Comparison of ENCODE assay signal across 20 cellular contexts in the genomic region with DNA sequence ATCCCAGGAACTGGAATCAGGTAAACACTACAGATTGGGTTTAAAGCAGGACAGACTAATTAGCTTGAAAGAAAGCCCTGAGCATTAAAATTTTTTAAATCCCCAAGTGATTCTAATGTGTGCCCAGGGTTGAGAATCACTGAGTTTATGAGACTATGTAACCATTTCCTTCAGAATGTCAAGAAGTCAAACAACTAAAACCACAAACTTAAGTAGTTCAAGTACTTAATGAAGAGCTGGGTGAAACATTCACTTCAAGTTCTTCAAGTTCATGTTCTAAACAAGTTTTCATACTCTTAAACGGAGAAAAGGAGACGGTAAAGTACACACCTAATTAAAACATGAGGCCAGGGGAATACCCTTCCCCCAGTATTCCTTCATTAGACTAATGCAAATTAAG. TPM values are rescaled to one million over a fixed set of nuclear protein-coding genes. Genes with fewer than 3 reads are reported as not detected.
"Had no signal": no experiment of that assay in that cellular context is flagged by ENCODE, and none has a peak within 500 bp of the region (broad histone marks: within the 10 kb centered on the region; RNA-seq: fewer than 3 reads in every experiment).

No MANE protein-coding gene starts in this region.

- DNase-seq: activated gamma-delta T cell treated with Interleukin-2 at 50 U/mL for 16 hours; activated naive CD8-positive, alpha-beta T cell treated with anti-CD3 and anti-CD28 coated beads for 36 hours; activated T-cell treated with anti-CD3 and anti-CD28 coated beads, Interleukin-2, amount 50 U/mL, for 4 hours; aorta; colonic mucosa; effector CD4-positive, alpha-beta T cell; gastrocnemius medialis; heart right ventricle; islet precursor cell; left ventricle myocardium superior; midbrain; naive B cell; nucleus accumbens; right lobe of liver; spleen; stimulated activated CD4-positive, alpha-beta T cell treated with anti-CD3 and anti-CD28 coated beads, Interleukin-1b, Interleukin-23, amount 100 ng/mL, for 48 hours; stimulated activated naive B cell treated with anti-CD40 and anti-IgM and Interleukin-4, amounts not matched to agents 10 μg/mL and 1 μg/mL and 100 μg/mL, for 72 hours; T-cell; trophoblast cell had no signal

- H3K4me3 ChIP-seq: colonic mucosa, gastrocnemius medialis, heart right ventricle, right lobe of liver, spleen had no signal

- H3K36me3 ChIP-seq: colonic mucosa had no signal

- H3K9me3 ChIP-seq: colonic mucosa, gastrocnemius medialis, right lobe of liver, spleen had no signal

- H3K27ac ChIP-seq: colonic mucosa, gastrocnemius medialis, heart right ventricle, right lobe of liver, spleen had no signal

- H3K4me1 ChIP-seq: colonic mucosa, heart right ventricle, right lobe of liver had no signal

- H3K27me3 ChIP-seq: colonic mucosa, gastrocnemius medialis, heart right ventricle, right lobe of liver, spleen had no signal

RNA-seq across cellular contexts. Expression of gene TLL2, which starts 28.2 kb away (rescaled TPM):
- total RNA-seq: activated T-cell treated with anti-CD3 and anti-CD28 coated beads, Interleukin-2, amount 50 U/mL, for 4 hours; subcutaneous adipose tissue had no signal
- polyA plus RNA-seq: aorta had no signal
